Comparison of ENCODE assay signal across 8 cellular contexts in genomic region chr7:130943336-130943901, GRCh38.
DNase-seq lines count a peak whose midpoint lies in the region; ATAC-seq and TF ChIP-seq lines count a peak whose summit lies in the region.

No MANE protein-coding gene starts in this region.

- TF ChIP-seq CTCF in left ventricle myocardium inferior (IDR thresholded peaks at IDR 0.05; ENCODE audit: borderline replicate concordance) (no peak), spleen (IDR thresholded peaks at IDR 0.05 in 8 of 11, conservative IDR thresholded peaks at IDR 0.05 in 3 of 11) (no peak), PC-9 (conservative IDR thresholded peaks at IDR 0.05) (no peak)

- H3K4me3 Mint-ChIP-seq in activated CD8-positive, alpha-beta T cell treated with anti-CD3 and anti-CD28 coated beads, Interleukin-2, amount 10 ng/mL, durations not matched to agents 7 days and 5 days = peak overlapping the region; percentile 72

- 0 to 3% (median 2%) methylated on average over 9 of the region's 9 CpGs for WGBS in spleen, 5 donors

- peaks cover 85% of the 10 kb centered on the region for H3K4me1 Mint-ChIP-seq in activated CD8-positive, alpha-beta T cell treated with anti-CD3 and anti-CD28 coated beads, Interleukin-2, amount 10 ng/mL, durations not matched to agents 7 days and 5 days (ENCODE audit: low read depth)

- H3K36me3 ChIP-seq in left ventricle myocardium inferior (peaks cover 13% of the 10 kb centered on the region), spleen (peaks cover 0 to 29% (median 0%) of the 10 kb centered on the region in 6 donors), PC-9 (ENCODE audit: low read depth) (peaks cover 40% of the 10 kb centered on the region)

- peak; percentile 24 for ATAC-seq in HG03521 (IDR thresholded peaks at IDR 0.05; ENCODE audit: unreplicated experiment)
- peak; percentile 25 for ATAC-seq in activated CD8-positive, alpha-beta T cell treated with anti-CD3 and anti-CD28 coated beads, Interleukin-2, amount 10 ng/mL, durations not matched to agents 7 days and 5 days

- H3F3A ChIP-seq in PC-9 (ENCODE audit: insufficient read depth, low read depth) = peaks cover 40% of the 10 kb centered on the region

- H3K4me1 ChIP-seq in left ventricle myocardium inferior = peaks cover 84% of the 10 kb centered on the region
- H3K4me1 ChIP-seq in spleen = peaks cover 40 to 100% (median 91%) of the 10 kb centered on the region in 6 donors
- peaks cover 18% of the 10 kb centered on the region; the same call in 1 of the 2 replicates for H3K4me1 ChIP-seq in PC-9 (replicated peaks; ENCODE audit: insufficient read depth)

- H3K9me2 ChIP-seq in PC-9 (ENCODE audit: insufficient read depth) = no peaks in the 10 kb centered on the region

- BruUV-seq in PC-9 (replicated peaks; lab: Mats Ljungman, UMichigan) = no TSS peak

- no peaks in the 10 kb centered on the region for H3K27me3 Mint-ChIP-seq in activated CD8-positive, alpha-beta T cell treated with anti-CD3 and anti-CD28 coated beads, Interleukin-2, amount 10 ng/mL, durations not matched to agents 7 days and 5 days (ENCODE audit: low read depth)

- H3K79me2 ChIP-seq in PC-9 (ENCODE audit: low read depth) = peaks cover 89% of the 10 kb centered on the region

- H3K27me3 ChIP-seq in left ventricle myocardium inferior (ENCODE audit: low read depth) (no peaks in the 10 kb centered on the region), spleen (replicated peaks in 1 of 7) (no peaks in the 10 kb centered on the region), PC-9 (ENCODE audit: insufficient read depth, low read depth) (no peaks in the 10 kb centered on the region)

- POLR2A ChIA-PET in activated CD8-positive, alpha-beta T cell treated with anti-CD3 and anti-CD28 coated beads, Interleukin-2, amount 10 ng/mL, durations not matched to agents 7 days and 5 days (lab: Charles Lee) = interaction anchor here (2.8 to 7.1 kb wide), 2 partner anchors 14 to 30 kb away, joined by 11 to 95 read pairs; no protein-coding TSS in a partner anchor
- POLR2A ChIA-PET in PC-9 (lab: Charles Lee; ENCODE audit: unreplicated experiment) = no interaction called here

- CTCF ChIA-PET in activated CD8-positive, alpha-beta T cell treated with anti-CD3 and anti-CD28 coated beads, Interleukin-2, amount 10 ng/mL, durations not matched to agents 7 days and 5 days (lab: Charles Lee) = interaction anchor here (1.2 to 7.7 kb wide), 7 partner anchors 14 to 97 kb away, joined by 3 to 60 read pairs (median 5); no protein-coding TSS in a partner anchor
- CTCF ChIA-PET in PC-9 (lab: Charles Lee) = interaction anchor here (1.0 kb wide), 1 partner anchor 39 kb away, joined by 4 read pairs; no protein-coding TSS in a partner anchor

- no peaks in the 10 kb centered on the region for H4K20me1 ChIP-seq in PC-9 (ENCODE audit: insufficient read depth)

- DNase-seq in ACHN = peak; percentile 80
- DNase-seq in activated CD8-positive, alpha-beta T cell treated with anti-CD3 and anti-CD28 coated beads, Interleukin-2, amount 10 ng/mL, durations not matched to agents 7 days and 5 days = no peak
- DNase-seq in left ventricle myocardium inferior = no peak
- no peak for DNase-seq in spleen
- DNase-seq in COR-L47 (lab: John Stamatoyannopoulos, UW) = no peak
- no peak for DNase-seq in PC-9
- DNase-seq in NCI-H1436 treated with DMSO at 0.1 percent for 48 hours (lab: John Stamatoyannopoulos, UW) = no peak

- peak overlapping the region; percentile 61 for H3K4me3 ChIP-seq in left ventricle myocardium inferior
- peak overlapping the region; percentile 1 to 65 (median 27) for H3K4me3 ChIP-seq in spleen
- H3K4me3 ChIP-seq in PC-9 = no peak overlapping the region

- no peak for TF ChIP-seq POLR2A in spleen (IDR thresholded peaks at IDR 0.05)

- peak overlapping the region; percentile 78 for H3K27ac ChIP-seq in left ventricle myocardium inferior (replicated peaks)
- H3K27ac ChIP-seq in spleen = peak overlapping the region; percentile 65 to 89 (median 84)
- no peak overlapping the region for H3K27ac ChIP-seq in PC-9

- in situ Hi-C loops in ACHN (cut with HindIII; ENCODE audit: low pct_ligation_motif_present, low pct_unique_long_range_greater_than_20kb, low sequenced_read_pairs) = no loop called here

- intact Hi-C loops in left ventricle myocardium inferior (cut with micrococcal nuclease) = no loop called here
- intact Hi-C loops in spleen (cut with DNase I; ENCODE audit: low total_unique reads) = no loop called here
- intact Hi-C loops in PC-9 (cut with micrococcal nuclease; ENCODE audit: unreplicated experiment) = no loop called here

- H2AFZ ChIP-seq in PC-9 = no peak overlapping the region

- H3K36me3 Mint-ChIP-seq in activated CD8-positive, alpha-beta T cell treated with anti-CD3 and anti-CD28 coated beads, Interleukin-2, amount 10 ng/mL, durations not matched to agents 7 days and 5 days (ENCODE audit: low read depth) = peaks cover 79% of the 10 kb centered on the region

- H3K9me3 Mint-ChIP-seq in activated CD8-positive, alpha-beta T cell treated with anti-CD3 and anti-CD28 coated beads, Interleukin-2, amount 10 ng/mL, durations not matched to agents 7 days and 5 days (ENCODE audit: insufficient read depth) = no peaks in the 10 kb centered on the region

- H3K9me3 ChIP-seq in left ventricle myocardium inferior (replicated peaks) (no peaks in the 10 kb centered on the region), spleen (no peaks in the 10 kb centered on the region), PC-9 (ENCODE audit: insufficient read depth, low read depth) (no peaks in the 10 kb centered on the region)

- peak overlapping the region; percentile 75 for H3K27ac Mint-ChIP-seq in activated CD8-positive, alpha-beta T cell treated with anti-CD3 and anti-CD28 coated beads, Interleukin-2, amount 10 ng/mL, durations not matched to agents 7 days and 5 days

- H3K4me2 ChIP-seq in PC-9 = no peak overlapping the region
